18 cellular contexts compared by ENCODE assay signal in the genomic region with DNA sequence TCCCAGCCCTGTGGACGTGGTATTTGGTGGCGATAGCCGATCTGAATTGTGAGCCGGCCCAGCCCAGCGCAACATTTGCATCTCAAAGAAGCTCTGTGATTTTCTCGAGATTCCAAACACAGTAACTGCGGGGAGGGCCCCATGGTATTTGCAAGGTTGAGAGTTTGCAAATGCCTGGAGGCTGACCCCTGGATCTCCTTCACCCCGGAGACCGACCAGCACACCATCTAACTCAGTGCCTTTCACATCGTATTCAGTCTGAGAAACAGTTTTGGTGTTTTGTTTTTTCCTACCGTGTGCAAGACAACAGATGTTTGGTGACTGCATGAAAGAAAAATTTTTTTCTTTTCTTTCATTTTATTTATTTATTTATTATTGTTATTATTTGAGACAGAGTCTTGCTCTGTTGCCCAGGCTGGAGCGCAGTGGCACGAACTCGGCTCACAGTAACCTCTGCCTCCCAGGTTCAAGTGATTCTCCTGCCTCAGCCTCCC. TPM values are rescaled to one million over a fixed set of nuclear protein-coding genes. Genes with fewer than 3 reads are reported as not detected.
"Had no signal": no experiment of that assay in that cellular context is flagged by ENCODE, and none has a peak within 500 bp of the region (broad histone marks: within the 10 kb centered on the region; RNA-seq: fewer than 3 reads in every experiment).

No MANE protein-coding gene starts in this region.

- H3K4me1 ChIP-seq: body of pancreas, foreskin keratinocyte, lower lobe of right lung, upper lobe of right lung had no signal

- FAIRE-seq: TTC549 had no signal

- H3K4me3 ChIP-seq: body of pancreas, lower lobe of right lung, upper lobe of right lung had no signal

- DNase-seq: activated B cell treated with CpG ODN at 0.5 μM for 24 hours; activated CD4-positive, alpha-beta T cell treated with anti-CD3 and anti-CD28 coated beads for 48 hours; activated CD8-positive, alpha-beta T cell treated with anti-CD3 and anti-CD28 coated beads for 36 hours; activated naive CD4-positive, alpha-beta T cell treated with anti-CD3 and anti-CD28 coated beads for 36 hours; activated T-cell treated with anti-CD3 and anti-CD28 coated beads, Interleukin-2, amount 50 U/mL, for 1 hour; body of pancreas; foreskin keratinocyte; hippocampal formation; left colon; lower lobe of right lung; occipital lobe; retina; stimulated activated naive CD4-positive, alpha-beta T cell; upper lobe of right lung had no signal

- ATAC-seq: activated CD8-positive, alpha-beta T cell treated with anti-CD3 and anti-CD28 coated beads for 36 hours; activated T-helper 17 cell treated with anti-CD3 and anti-CD28 coated beads, Interleukin-2, amount 50 U/mL, for 72 hours; body of pancreas; foreskin keratinocyte; left colon; lower lobe of right lung; natural killer cell treated with Interleukin-12 subunit alpha and Interleukin-12 subunit beta and Interleukin-15 and Interleukin-18, amount 100 ng/mL, for 72 hours; upper lobe of right lung had no signal

- H3K36me3 ChIP-seq: lower lobe of right lung, upper lobe of right lung had no signal

- H3K9me3 ChIP-seq: body of pancreas, lower lobe of right lung, upper lobe of right lung had no signal

- H3K27me3 ChIP-seq: body of pancreas, foreskin keratinocyte, upper lobe of right lung had no signal

- H3K27ac ChIP-seq: body of pancreas, foreskin keratinocyte, lower lobe of right lung, upper lobe of right lung had no signal

RNA-seq across cellular contexts. Expression of a gene that starts 40.3 kb away (rescaled TPM):
- polyA plus RNA-seq: fibroblast of lung had no signal
